Comparison of ENCODE assay signal across 20 cellular contexts in the genomic region with DNA sequence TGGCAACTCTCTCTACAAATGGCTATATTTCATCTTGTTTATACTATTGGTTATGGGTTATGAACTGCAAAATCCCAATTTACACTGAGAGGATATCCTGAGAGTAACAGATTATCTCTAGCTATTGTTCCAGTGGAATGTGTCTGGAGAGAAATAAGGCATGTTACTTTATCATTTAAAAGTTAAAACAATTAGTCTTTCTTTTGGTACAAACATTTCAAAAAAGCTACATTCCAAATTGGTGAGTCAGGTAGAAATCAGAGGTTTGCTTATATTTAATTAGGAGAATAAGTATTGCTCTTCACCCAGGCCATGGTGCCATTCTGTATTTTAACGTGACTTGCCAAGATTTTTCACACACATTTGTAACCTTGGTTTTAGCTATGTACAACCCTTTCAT.
DNase-seq lines count a peak whose midpoint lies in the region; ATAC-seq and TF ChIP-seq lines count a peak whose summit lies in the region.
"Had no signal": no experiment of that assay in that cellular context is flagged by ENCODE, and none has a peak within 500 bp of the region (broad histone marks: within the 10 kb centered on the region; RNA-seq: fewer than 3 reads in every experiment).

No MANE protein-coding gene starts in this region.

- peaks cover 2% of the 10 kb centered on the region for H3K9me3 Mint-ChIP-seq in nephron
- H3K9me3 Mint-ChIP-seq in stimulated activated effector memory CD8-positive, alpha-beta T cell treated with anti-CD3 and anti-CD28 coated beads, Interleukin-12 subunit alpha, Interleukin-12 subunit beta, amount 100 ng/mL, for 72 hours, result peaks cover 3% of the 10 kb centered on the region

- no peaks in the 10 kb centered on the region for H3K36me3 Mint-ChIP-seq in nephron (ENCODE audit: low read depth)
- H3K36me3 Mint-ChIP-seq in stimulated activated effector memory CD8-positive, alpha-beta T cell treated with anti-CD3 and anti-CD28 coated beads, Interleukin-12 subunit alpha, Interleukin-12 subunit beta, amount 100 ng/mL, for 72 hours, result no peaks in the 10 kb centered on the region

- TF ChIP-seq CTCF in RWPE1 (conservative IDR thresholded peaks at IDR 0.05; ENCODE audit: low read depth) (no peak), epithelial cell of esophagus (IDR thresholded peaks at IDR 0.05; ENCODE audit: insufficient read depth, low read depth, low read length, missing control alignments) (no peak), nephron (IDR thresholded peaks at IDR 0.05; ENCODE audit: unreplicated experiment in 3 of 3) (no peak)

- H3K4me3 ChIP-seq in epithelial cell of esophagus (ENCODE audit: low read length), result no peak overlapping the region
- H3K4me3 ChIP-seq: ascending aorta, vagina had no signal

- H3K27me3 Mint-ChIP-seq in nephron (ENCODE audit: low read depth), result no peaks in the 10 kb centered on the region

- H3K4me1 Mint-ChIP-seq in nephron, result peaks cover 7% of the 10 kb centered on the region
- H3K4me1 Mint-ChIP-seq in stimulated activated effector memory CD8-positive, alpha-beta T cell treated with anti-CD3 and anti-CD28 coated beads, Interleukin-12 subunit alpha, Interleukin-12 subunit beta, amount 100 ng/mL, for 72 hours, result no peaks in the 10 kb centered on the region

- no peak overlapping the region for H3K4me3 Mint-ChIP-seq in nephron
- no peak overlapping the region for H3K4me3 Mint-ChIP-seq in stimulated activated effector memory CD8-positive, alpha-beta T cell treated with anti-CD3 and anti-CD28 coated beads, Interleukin-12 subunit alpha, Interleukin-12 subunit beta, amount 100 ng/mL, for 72 hours

- no peak for ATAC-seq in stimulated activated effector memory CD8-positive, alpha-beta T cell treated with anti-CD3 and anti-CD28 coated beads, Interleukin-12 subunit alpha, Interleukin-12 subunit beta, amount 100 ng/mL, for 72 hours
- no peak for ATAC-seq in HG02938 (IDR thresholded peaks at IDR 0.05; ENCODE audit: unreplicated experiment)
- ATAC-seq: right cardiac atrium had no signal

- POLR2A ChIA-PET in RWPE1 (lab: Yijun Ruan, JAX; ENCODE audit: low non-redundant PET), result no interaction called here

- peak overlapping the region; percentile 58 to 81 (median 79) for H3K27ac Mint-ChIP-seq in nephron
- H3K27ac Mint-ChIP-seq in stimulated activated effector memory CD8-positive, alpha-beta T cell treated with anti-CD3 and anti-CD28 coated beads, Interleukin-12 subunit alpha, Interleukin-12 subunit beta, amount 100 ng/mL, for 72 hours, result no peak overlapping the region

- H3K27ac ChIP-seq in RWPE1, result no peak overlapping the region
- H3K27ac ChIP-seq: ascending aorta, neutrophil, vagina had no signal

- DNase-seq in ELR (ENCODE audit: low read depth) (peak; percentile 55), RWPE1 (ENCODE audit: low spot score) (peak; percentile 0), epithelial cell of esophagus (ENCODE audit: low read depth) (peak; percentile 2), Ammon's horn (ENCODE audit: low spot score) (no peak)
- no peak for DNase-seq in stimulated activated effector memory CD8-positive, alpha-beta T cell treated with anti-CD3 and anti-CD28 coated beads, Interleukin-12 subunit alpha, Interleukin-12 subunit beta, amount 100 ng/mL, for 72 hours (ENCODE audit: low spot score in 2 of 2)
- no peak for DNase-seq in activated CD8-positive, alpha-beta memory T cell treated with anti-CD3 and anti-CD28 coated beads, Interleukin-2, amount 50 U/mL, for 48 hours
- DNase-seq: activated CD4-positive, alpha-beta T cell treated with anti-CD3 and anti-CD28 coated beads for 48 hours; activated gamma-delta T cell treated with Interleukin-2 at 50 U/mL for 16 hours; BE2C; cortex of kidney; GDM1; NCI-H1105 treated with DMSO at 0.1 percent for 48 hours; NCI-H774; right cardiac atrium; stimulated activated CD4-positive, alpha-beta T cell treated with anti-CD3 and anti-CD28 coated beads, Interleukin-1b, Interleukin-23, amount 100 ng/mL, for 48 hours had no signal

- CTCF ChIA-PET in RWPE1 (lab: Yijun Ruan, JAX), result interaction anchor here (0.6 kb wide), 1 partner anchor 99 kb away, joined by 3 read pairs; no protein-coding TSS in a partner anchor

Comparison
In these comparisons a context has a peak if more than half of its experiments do, and no peak if none do; other contexts are left out.
1. DNase-seq: peak in ELR (single experiment), RWPE1 (single experiment) and epithelial cell of esophagus (single experiment); none in stimulated activated effector memory CD8-positive, alpha-beta T cell treated with anti-CD3 and anti-CD28 coated beads, Interleukin-12 subunit alpha, Interleukin-12 subunit beta, amount 100 ng/mL, for 72 hours (0 of 2), Ammon's horn (single experiment) and activated CD8-positive, alpha-beta memory T cell treated with anti-CD3 and anti-CD28 coated beads, Interleukin-2, amount 50 U/mL, for 48 hours (single experiment).